ENCODE assay signal across 9 cellular contexts in the genomic region with DNA sequence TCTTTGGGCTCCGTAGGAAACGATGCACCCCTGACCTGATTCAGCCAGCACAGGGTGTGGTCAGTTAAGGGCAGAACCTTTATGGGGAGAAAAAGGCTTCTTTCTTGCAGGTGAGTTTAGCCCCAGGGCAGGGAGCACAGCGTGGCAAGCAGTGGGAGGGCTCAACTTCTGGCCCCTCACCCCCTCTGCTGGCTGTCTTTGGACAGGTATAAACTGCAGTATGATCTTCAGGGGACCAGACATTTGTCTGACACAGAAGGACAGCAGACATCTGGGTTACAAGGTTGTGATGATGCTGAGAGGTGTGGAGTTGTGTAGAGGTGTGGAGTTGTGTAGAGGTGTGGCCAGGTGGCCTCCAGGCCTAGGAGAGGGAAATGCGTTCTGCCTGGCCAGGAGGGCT.
DNase-seq lines count a peak whose midpoint lies in the region; ATAC-seq and TF ChIP-seq lines count a peak whose summit lies in the region.
"Had no signal": no experiment of that assay in that cellular context is flagged by ENCODE, and none has a peak within 500 bp of the region (broad histone marks: within the 10 kb centered on the region; RNA-seq: fewer than 3 reads in every experiment).

No MANE protein-coding gene starts in this region.

- no peaks in the 10 kb centered on the region for H4K20me1 ChIP-seq in hepatocyte (ENCODE audit: insufficient read depth, poor library complexity, severe bottlenecking)

- no peaks in the 10 kb centered on the region for H3K9me3 ChIP-seq in Caco-2
- no peaks in the 10 kb centered on the region for H3K9me3 ChIP-seq in hepatocyte (ENCODE audit: low read depth)
- no peaks in the 10 kb centered on the region for H3K9me3 ChIP-seq in aorta (ENCODE audit: control insufficient read depth, low read length)
- H3K9me3 ChIP-seq: Peyer's patch had no signal

- no peaks in the 10 kb centered on the region for H3K36me3 Mint-ChIP-seq in Caco-2 (ENCODE audit: insufficient read depth, unreplicated experiment)
- no peaks in the 10 kb centered on the region for H3K36me3 Mint-ChIP-seq in mesothelial cell of epicardium

- H3K36me3 ChIP-seq in Caco-2 (ENCODE audit: control insufficient read depth, insufficient read depth, low read length) (no peaks in the 10 kb centered on the region), hepatocyte (replicated peaks; ENCODE audit: insufficient read depth, low read depth) (no peaks in the 10 kb centered on the region), aorta (ENCODE audit: control insufficient read depth in 1 of 2, insufficient read depth in 2 of 2, low read length in 1 of 2) (no peaks in the 10 kb centered on the region)
- H3K36me3 ChIP-seq: Peyer's patch had no signal

- H3K4me3 ChIP-seq in Caco-2 (ENCODE audit: low read depth, low read length) (no peak overlapping the region), GM12875 (ENCODE audit: low read depth, low read length) (no peak overlapping the region), hepatocyte (no peak overlapping the region), aorta (ENCODE audit: low read length in 2 of 2) (no peak overlapping the region)
- H3K4me3 ChIP-seq: Peyer's patch had no signal

- H3K4me3 Mint-ChIP-seq in Caco-2 (ENCODE audit: unreplicated experiment) (no peak overlapping the region), mesothelial cell of epicardium (no peak overlapping the region)

- no peak overlapping the region for H3K4me2 ChIP-seq in hepatocyte

- no peaks in the 10 kb centered on the region; the same call in 1 of the 2 replicates for H3K27me3 ChIP-seq in Caco-2 (replicated peaks; ENCODE audit: control insufficient read depth, insufficient read depth, low read length)
- H3K27me3 ChIP-seq in hepatocyte = no peaks in the 10 kb centered on the region
- peaks cover 0 to 2% of the 10 kb centered on the region in 2 donors for H3K27me3 ChIP-seq in aorta (ENCODE audit: control insufficient read depth in 1 of 2, insufficient read depth in 2 of 2, low read length in 1 of 2)
- H3K27me3 ChIP-seq: Peyer's patch had no signal

- CTCF ChIA-PET in Caco-2 (lab: Charles Lee) = interaction anchor here (1.0 to 1.7 kb wide), 4 partner anchors 12 to 705 kb away, joined by 3 to 10 read pairs (median 4); no protein-coding TSS in a partner anchor

- peak; percentile 69 to 81 for TF ChIP-seq CTCF in Caco-2 (IDR thresholded peaks at IDR 0.05; ENCODE audit: insufficient read depth in 1 of 2, low read depth in 1 of 2, low read length in 1 of 2, severe bottlenecking in 1 of 2, unreplicated experiment in 1 of 2)
- peak; percentile 42; the same call in 1 of the 2 replicates for TF ChIP-seq CTCF in GM12875 (IDR thresholded peaks at IDR 0.05; ENCODE audit: borderline replicate concordance, insufficient read depth, low read depth, low read length)
- peak; percentile 30 for TF ChIP-seq CTCF in hepatocyte (IDR thresholded peaks at IDR 0.05; ENCODE audit: poor library complexity)
- TF ChIP-seq CTCF in mesothelial cell of epicardium (IDR thresholded peaks at IDR 0.05; ENCODE audit: unreplicated experiment) = no peak

- H3K27ac Mint-ChIP-seq in Caco-2 (ENCODE audit: unreplicated experiment) = no peak overlapping the region
- no peak overlapping the region for H3K27ac Mint-ChIP-seq in mesothelial cell of epicardium

- WGBS in hepatocyte (ENCODE audit: low lambda C conversion rate, missing lambda C conversion rate) = 57% methylated on average over 4 of the region's 4 CpGs
- 73 to 80% methylated on average over 4 of the region's 4 CpGs for WGBS in aorta, 2 donors

- H3K4me1 ChIP-seq in Caco-2 (no peaks in the 10 kb centered on the region), hepatocyte (ENCODE audit: insufficient read depth) (peaks cover 13% of the 10 kb centered on the region), aorta (ENCODE audit: control insufficient read depth in 1 of 2, insufficient read depth in 2 of 2, low read length in 2 of 2) (no peaks in the 10 kb centered on the region)

- peaks cover 14% of the 10 kb centered on the region for H3K27me3 Mint-ChIP-seq in Caco-2 (ENCODE audit: insufficient read depth, unreplicated experiment)
- H3K27me3 Mint-ChIP-seq in mesothelial cell of epicardium (ENCODE audit: low read depth) = peaks cover 2% of the 10 kb centered on the region

- H3K4me1 Mint-ChIP-seq in Caco-2 (ENCODE audit: low read depth, unreplicated experiment) = no peaks in the 10 kb centered on the region
- H3K4me1 Mint-ChIP-seq in mesothelial cell of epicardium = peaks cover 29% of the 10 kb centered on the region

- ATAC-seq in aorta (ENCODE audit: low FRiP score) = no peak

- H3K9me2 ChIP-seq in hepatocyte (replicated peaks; ENCODE audit: insufficient read depth) = no peaks in the 10 kb centered on the region

- H3K9me3 Mint-ChIP-seq in Caco-2 (ENCODE audit: unreplicated experiment) = no peaks in the 10 kb centered on the region
- peaks cover 3% of the 10 kb centered on the region for H3K9me3 Mint-ChIP-seq in mesothelial cell of epicardium

- intact Hi-C loops in Caco-2 (cut with micrococcal nuclease; ENCODE audit: unreplicated experiment) = loop anchor here (1.0 to 5.0 kb wide), 5 partner anchors 144 to 1148 kb away; no protein-coding TSS in a partner anchor
- intact Hi-C loops in aorta (cut with DNase I) = loop anchor here (5.0 to 10.0 kb wide), 3 partner anchors 210 to 528 kb away; no protein-coding TSS in a partner anchor

- no TSS peak for BruUV-seq in Caco-2 (replicated peaks; lab: Mats Ljungman, UMichigan)

- POLR2A ChIA-PET in Caco-2 (lab: Charles Lee) = no interaction called here

- DNase-seq in Caco-2 (peak; percentile 71 to 75), OCI-M1 (lab: John Stamatoyannopoulos, UW) (peak; percentile 16), hepatocyte (ENCODE audit: low spot score) (peak; percentile 36), aorta (no peak), mesothelial cell of epicardium (ENCODE audit: low spot score in 2 of 2, unreplicated experiment in 2 of 2) (no peak), HCEC 1CT (no peak), Ammon's horn (ENCODE audit: low spot score) (no peak)
- DNase-seq: Peyer's patch had no signal

- no peaks in the 10 kb centered on the region for H3K79me2 ChIP-seq in hepatocyte

- no peak overlapping the region for H2AFZ ChIP-seq in hepatocyte

- H3K27ac ChIP-seq in hepatocyte = no peak overlapping the region
- no peak overlapping the region for H3K27ac ChIP-seq in aorta (ENCODE audit: low read depth in 1 of 2, low read length in 2 of 2)
- H3K27ac ChIP-seq: Peyer's patch had no signal

Comparison
In these comparisons a context has a peak if more than half of its experiments do, and no peak if none do; other contexts are left out.
1. DNase-seq: peak in Caco-2 (2 of 2), OCI-M1 (single experiment) and hepatocyte (single experiment); none in aorta (0 of 2), mesothelial cell of epicardium (0 of 2), HCEC 1CT (single experiment) and Ammon's horn (single experiment).